Comparison of ENCODE assay signal across 1 cellular context in genomic region chr5:1185652-1186350, GRCh38.
A peak's percentile ranks its signal among the peaks of the same experiment; 100 is the strongest.
TF ChIP-seq lines count a peak whose summit lies in the region.

No MANE protein-coding gene starts in this region.

TF ChIP-seq in K562, 482 proteins besides CTCF, POLR2A, EP300 and RAD21 (continued from another document and continues in another):
- TF ChIP-seq, protein P1, sequence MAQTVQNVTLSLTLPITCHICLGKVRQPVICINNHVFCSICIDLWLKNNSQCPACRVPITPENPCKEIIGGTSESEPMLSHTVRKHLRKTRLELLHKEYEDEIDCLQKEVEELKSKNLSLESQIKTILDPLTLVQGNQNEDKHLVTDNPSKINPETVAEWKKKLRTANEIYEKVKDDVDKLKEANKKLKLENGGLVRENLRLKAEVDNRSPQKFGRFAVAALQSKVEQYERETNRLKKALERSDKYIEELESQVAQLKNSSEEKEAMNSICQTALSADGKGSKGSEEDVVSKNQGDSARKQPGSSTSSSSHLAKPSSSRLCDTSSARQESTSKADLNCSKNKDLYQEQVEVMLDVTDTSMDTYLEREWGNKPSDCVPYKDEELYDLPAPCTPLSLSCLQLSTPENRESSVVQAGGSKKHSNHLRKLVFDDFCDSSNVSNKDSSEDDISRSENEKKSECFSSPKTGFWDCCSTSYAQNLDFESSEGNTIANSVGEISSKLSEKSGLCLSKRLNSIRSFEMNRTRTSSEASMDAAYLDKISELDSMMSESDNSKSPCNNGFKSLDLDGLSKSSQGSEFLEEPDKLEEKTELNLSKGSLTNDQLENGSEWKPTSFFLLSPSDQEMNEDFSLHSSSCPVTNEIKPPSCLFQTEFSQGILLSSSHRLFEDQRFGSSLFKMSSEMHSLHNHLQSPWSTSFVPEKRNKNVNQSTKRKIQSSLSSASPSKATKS (CRISPR knock-in tag; IDR thresholded peaks at IDR 0.05): no peak
- TF ChIP-seq SREBF2 (CRISPR knock-in tag; IDR thresholded peaks at IDR 0.05) (no peak), KLF6 (CRISPR knock-in tag; IDR thresholded peaks at IDR 0.05; ENCODE audit: borderline replicate concordance) (peak; percentile 74), CXXC5 (CRISPR knock-in tag; IDR thresholded peaks at IDR 0.05) (peak; percentile 92), NR2C2 (CRISPR knock-in tag; IDR thresholded peaks at IDR 0.05) (peak; percentile 72; the same call in 1 of the 2 replicates), NR2C2 (tag; IDR thresholded peaks at IDR 0.05) (peak; percentile 87), ZNF23 (CRISPR knock-in tag; IDR thresholded peaks at IDR 0.05) (no peak), L3MBTL2 (IDR thresholded peaks at IDR 0.05) (peak; percentile 70; the same call in 1 of the 2 replicates), HES1 (IDR thresholded peaks at IDR 0.05; ENCODE audit: low read depth) (peak; percentile 96), SMAD2 (IDR thresholded peaks at IDR 0.05; ENCODE audit: low read depth, low read length) (no peak), CEBPB (tag; IDR thresholded peaks at IDR 0.05) (no peak), ZNF699 (CRISPR knock-in tag; IDR thresholded peaks at IDR 0.05; ENCODE audit: insufficient replicate concordance) (no peak), STAT5A (IDR thresholded peaks at IDR 0.05; ENCODE audit: borderline replicate concordance, low read length) (peak; percentile 89), CHD2 (IDR thresholded peaks at IDR 0.05; ENCODE audit: low read depth, low read length) (no peak), EHMT2 (IDR thresholded peaks at IDR 0.05) (no peak), HNRNPUL1 (IDR thresholded peaks at IDR 0.05; ENCODE audit: low read length) (no peak), NCOA4 (IDR thresholded peaks at IDR 0.05; ENCODE audit: partially characterized antibody) (no peak), NR4A1 (CRISPR knock-in tag; IDR thresholded peaks at IDR 0.05) (peak; percentile 93; the same call in 1 of the 2 replicates), NR4A1 (tag; IDR thresholded peaks at IDR 0.05) (peak; percentile 83), IRF2 (CRISPR knock-in tag; IDR thresholded peaks at IDR 0.05) (no peak), MTA3 (IDR thresholded peaks at IDR 0.05; ENCODE audit: borderline replicate concordance) (peak; percentile 94), XRCC3 (IDR thresholded peaks at IDR 0.05) (no peak), KLF10 (CRISPR knock-in tag; IDR thresholded peaks at IDR 0.05) (no peak), ARNT (IDR thresholded peaks at IDR 0.05) (peak in 1 of 2 experiments; percentile 42; a peak in 1 of 4 replicates), MAFG (tag; conservative IDR thresholded peaks at IDR 0.05) (no peak), RFX7 (CRISPR knock-in tag; IDR thresholded peaks at IDR 0.05) (peak; percentile 38; the same call in 1 of the 2 replicates), JUNB (CRISPR knock-in tag; conservative IDR thresholded peaks at IDR 0.05) (no peak), SPI1 (IDR thresholded peaks at IDR 0.05; ENCODE audit: borderline replicate concordance, low read depth, low read length) (peak; percentile 52; the same call in 1 of the 2 replicates), CC2D1A (IDR thresholded peaks at IDR 0.05) (peak; percentile 83; the same call in 1 of the 2 replicates), FUS (optimal IDR thresholded peaks at IDR 0.05; ENCODE audit: low read depth, low read length) (no peak), MAZ (CRISPR knock-in tag; conservative IDR thresholded peaks at IDR 0.05 in 1 of 2, IDR thresholded peaks at IDR 0.05 in 1 of 2) (peak; percentile 79 to 89), MITF (IDR thresholded peaks at IDR 0.05) (peak; percentile 63; the same call in 1 of the 2 replicates), CTBP1 (IDR thresholded peaks at IDR 0.05; ENCODE audit: borderline replicate concordance) (peak; percentile 98), DIDO1 (tag; IDR thresholded peaks at IDR 0.05; ENCODE audit: low read depth) (0 out of 2 replicates have a peak, but pooled peaks have one; percentile 54), STAG1 (CRISPR knock-in tag; IDR thresholded peaks at IDR 0.05; ENCODE audit: borderline replicate concordance) (no peak), FOXA3 (CRISPR knock-in tag; conservative IDR thresholded peaks at IDR 0.05 in 1 of 2, IDR thresholded peaks at IDR 0.05 in 1 of 2) (peak; percentile 55 to 68; a peak in 3 of 4 replicates), ZNF431 (CRISPR knock-in tag; IDR thresholded peaks at IDR 0.05) (no peak), POLR3A (IDR thresholded peaks at IDR 0.05; ENCODE audit: borderline replicate concordance, extremely low read depth, insufficient read depth, insufficient read length) (no peak), MYNN (IDR thresholded peaks at IDR 0.05) (peak; percentile 97), MYNN (CRISPR knock-in tag; IDR thresholded peaks at IDR 0.05) (no peak), ZBTB8A (IDR thresholded peaks at IDR 0.05; ENCODE audit: partially characterized antibody) (no peak), ZNF780A (CRISPR knock-in tag; IDR thresholded peaks at IDR 0.05) (no peak), NRF1 (conservative IDR thresholded peaks at IDR 0.05 in 1 of 2, IDR thresholded peaks at IDR 0.05 in 1 of 2) (0 out of 4 replicates have a peak, but pooled peaks have one; percentile 27 to 29), ETV6 (IDR thresholded peaks at IDR 0.05; ENCODE audit: borderline replicate concordance in 1 of 2, low read depth in 2 of 2, low read length in 1 of 2) (peak; percentile 87 to 95; a peak in 3 of 4 replicates), ETV6 (CRISPR knock-in tag; IDR thresholded peaks at IDR 0.05; ENCODE audit: borderline replicate concordance) (no peak), ZBED1 (IDR thresholded peaks at IDR 0.05) (peak; percentile 84; the same call in 1 of the 2 replicates), PTBP1 (IDR thresholded peaks at IDR 0.05; ENCODE audit: low read depth, low read length) (no peak), CTCFL (IDR thresholded peaks at IDR 0.05; ENCODE audit: borderline replicate concordance, insufficient read depth, low read depth, low read length, poor library complexity, severe bottlenecking) (no peak), GATAD2A (IDR thresholded peaks at IDR 0.05) (peak; percentile 94), ZNF124 (CRISPR knock-in tag; IDR thresholded peaks at IDR 0.05) (no peak), MCM2 (IDR thresholded peaks at IDR 0.05; ENCODE audit: low read depth) (no peak), BDP1 (IDR thresholded peaks at IDR 0.05; ENCODE audit: insufficient read depth, insufficient read length) (no peak), SRF (CRISPR knock-in tag; IDR thresholded peaks at IDR 0.05) (peak in 1 of 2 experiments; percentile 95; a peak in 1 of 4 replicates), SMC3 (conservative IDR thresholded peaks at IDR 0.05; ENCODE audit: insufficient read depth, low read depth, low read length) (no peak), POLR2G (IDR thresholded peaks at IDR 0.05; ENCODE audit: low read depth, low read length) (peak; percentile 75), TSHZ1 (CRISPR knock-in tag; IDR thresholded peaks at IDR 0.05) (peak; percentile 63; the same call in 1 of the 2 replicates), SOX6 (IDR thresholded peaks at IDR 0.05) (peak; percentile 94), PTTG1 (tag; IDR thresholded peaks at IDR 0.05; ENCODE audit: low read depth) (no peak)
- TF ChIP-seq, protein P2, sequence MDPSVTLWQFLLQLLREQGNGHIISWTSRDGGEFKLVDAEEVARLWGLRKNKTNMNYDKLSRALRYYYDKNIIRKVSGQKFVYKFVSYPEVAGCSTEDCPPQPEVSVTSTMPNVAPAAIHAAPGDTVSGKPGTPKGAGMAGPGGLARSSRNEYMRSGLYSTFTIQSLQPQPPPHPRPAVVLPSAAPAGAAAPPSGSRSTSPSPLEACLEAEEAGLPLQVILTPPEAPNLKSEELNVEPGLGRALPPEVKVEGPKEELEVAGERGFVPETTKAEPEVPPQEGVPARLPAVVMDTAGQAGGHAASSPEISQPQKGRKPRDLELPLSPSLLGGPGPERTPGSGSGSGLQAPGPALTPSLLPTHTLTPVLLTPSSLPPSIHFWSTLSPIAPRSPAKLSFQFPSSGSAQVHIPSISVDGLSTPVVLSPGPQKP (CRISPR knock-in tag; IDR thresholded peaks at IDR 0.05): no peak
- TF ChIP-seq, protein P3, sequence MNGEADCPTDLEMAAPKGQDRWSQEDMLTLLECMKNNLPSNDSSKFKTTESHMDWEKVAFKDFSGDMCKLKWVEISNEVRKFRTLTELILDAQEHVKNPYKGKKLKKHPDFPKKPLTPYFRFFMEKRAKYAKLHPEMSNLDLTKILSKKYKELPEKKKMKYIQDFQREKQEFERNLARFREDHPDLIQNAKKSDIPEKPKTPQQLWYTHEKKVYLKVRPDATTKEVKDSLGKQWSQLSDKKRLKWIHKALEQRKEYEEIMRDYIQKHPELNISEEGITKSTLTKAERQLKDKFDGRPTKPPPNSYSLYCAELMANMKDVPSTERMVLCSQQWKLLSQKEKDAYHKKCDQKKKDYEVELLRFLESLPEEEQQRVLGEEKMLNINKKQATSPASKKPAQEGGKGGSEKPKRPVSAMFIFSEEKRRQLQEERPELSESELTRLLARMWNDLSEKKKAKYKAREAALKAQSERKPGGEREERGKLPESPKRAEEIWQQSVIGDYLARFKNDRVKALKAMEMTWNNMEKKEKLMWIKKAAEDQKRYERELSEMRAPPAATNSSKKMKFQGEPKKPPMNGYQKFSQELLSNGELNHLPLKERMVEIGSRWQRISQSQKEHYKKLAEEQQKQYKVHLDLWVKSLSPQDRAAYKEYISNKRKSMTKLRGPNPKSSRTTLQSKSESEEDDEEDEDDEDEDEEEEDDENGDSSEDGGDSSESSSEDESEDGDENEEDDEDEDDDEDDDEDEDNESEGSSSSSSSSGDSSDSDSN (IDR thresholded peaks at IDR 0.05; ENCODE audit: borderline replicate concordance in 1 of 2, low read depth in 2 of 2, low read length in 2 of 2): peak; percentile 53 to 96; a peak in 3 of 4 replicates
- TF ChIP-seq, protein P4, sequence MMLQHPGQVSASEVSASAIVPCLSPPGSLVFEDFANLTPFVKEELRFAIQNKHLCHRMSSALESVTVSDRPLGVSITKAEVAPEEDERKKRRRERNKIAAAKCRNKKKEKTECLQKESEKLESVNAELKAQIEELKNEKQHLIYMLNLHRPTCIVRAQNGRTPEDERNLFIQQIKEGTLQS (IDR thresholded peaks at IDR 0.05): peak; percentile 48; the same call in 1 of the 2 replicates
- TF ChIP-seq, protein P4 (CRISPR knock-in tag; conservative IDR thresholded peaks at IDR 0.05): no peak
